Comparison of ENCODE assay signal across 9 cellular contexts in genomic region chr11:46513934-46514342, GRCh38.
DNase-seq lines count a peak whose midpoint lies in the region; ATAC-seq and TF ChIP-seq lines count a peak whose summit lies in the region.
"Had no signal": no experiment of that assay in that cellular context is flagged by ENCODE, and none has a peak within 500 bp of the region (broad histone marks: within the 10 kb centered on the region; RNA-seq: fewer than 3 reads in every experiment).

No MANE protein-coding gene starts in this region.

- H3K4me1 ChIP-seq in HEK293 (ENCODE audit: control insufficient read depth, insufficient read depth, low read length): no peaks in the 10 kb centered on the region
- peaks cover 2% of the 10 kb centered on the region for H3K4me1 ChIP-seq in ovary (ENCODE audit: insufficient read depth)

- DNase-seq in NCI-H524 (lab: John Stamatoyannopoulos, UW) (peak; percentile 82 to 94), ovary (peak; percentile 31 to 58 (median 53)), HT-29 (ENCODE audit: low spot score) (no peak)
- DNase-seq in stimulated activated naive B cell treated with anti-CD40 and anti-IgM and Interleukin-4, amounts not matched to agents 10 μg/mL and 1 μg/mL and 100 μg/mL, for 72 hours: no peak
- DNase-seq in central memory CD4-positive, alpha-beta T cell: no peak
- DNase-seq: stimulated activated CD4-positive, alpha-beta T cell treated with anti-CD3 and anti-CD28 coated beads, Interleukin-4, amount 100 ng/mL, for 4 hours had no signal

- peaks cover 10 to 23% of the 10 kb centered on the region in 2 donors for H3K36me3 Mint-ChIP-seq in stimulated activated naive B cell treated with anti-CD40 and anti-IgM and Interleukin-4, amounts not matched to agents 10 μg/mL and 1 μg/mL and 100 μg/mL, for 72 hours

- H3K27ac Mint-ChIP-seq in stimulated activated naive B cell treated with anti-CD40 and anti-IgM and Interleukin-4, amounts not matched to agents 10 μg/mL and 1 μg/mL and 100 μg/mL, for 72 hours: no peak overlapping the region

- H3K4me3 ChIP-seq in HEK293 (ENCODE audit: low read depth, low read length) (no peak overlapping the region), ovary (no peak overlapping the region)

- intact Hi-C loops in ovary (cut with DNase I): no loop called here

- H3K9me3 ChIP-seq in HEK293 (ENCODE audit: control insufficient read depth, insufficient read depth, low read depth, low read length) (no peaks in the 10 kb centered on the region), ovary (no peaks in the 10 kb centered on the region)

- H3K4me3 Mint-ChIP-seq in stimulated activated naive B cell treated with anti-CD40 and anti-IgM and Interleukin-4, amounts not matched to agents 10 μg/mL and 1 μg/mL and 100 μg/mL, for 72 hours: no peak overlapping the region

- WGBS in ovary, 3 donors: 43 to 66% (median 56%) methylated on average over 3 of the region's 3 CpGs

- POLR2A ChIA-PET in HEK293 (lab: Yijun Ruan, JAX): interaction anchor here (0.5 kb wide), 1 partner anchor 108 kb away, joined by 9 read pairs; no protein-coding TSS in a partner anchor

- no peak for TF ChIP-seq POLR2A in ovary (IDR thresholded peaks at IDR 0.05)

- no peak for TF ChIP-seq EP300 in ovary (IDR thresholded peaks at IDR 0.05)

- H3K36me3 ChIP-seq in HEK293 (ENCODE audit: control insufficient read depth in 2 of 2, insufficient read depth in 1 of 2, low read length in 2 of 2) (no peaks in the 10 kb centered on the region), ovary (no peaks in the 10 kb centered on the region)

- H3K27me3 ChIP-seq in ovary: no peaks in the 10 kb centered on the region

- TF ChIP-seq CTCF in HEK293 (tag by site-specific recombination; IDR thresholded peaks at IDR 0.05): no peak
- TF ChIP-seq CTCF in ovary (IDR thresholded peaks at IDR 0.05): no peak

- H3K4me1 Mint-ChIP-seq in stimulated activated naive B cell treated with anti-CD40 and anti-IgM and Interleukin-4, amounts not matched to agents 10 μg/mL and 1 μg/mL and 100 μg/mL, for 72 hours: peaks cover 6 to 10% of the 10 kb centered on the region in 2 donors

- peak; percentile 75 for ATAC-seq in esophagus mucosa
- no peak for ATAC-seq in stimulated activated naive B cell treated with anti-CD40 and anti-IgM and Interleukin-4, amounts not matched to agents 10 μg/mL and 1 μg/mL and 100 μg/mL, for 72 hours (replicated peaks)
- ATAC-seq in HG03280 (IDR thresholded peaks at IDR 0.05; ENCODE audit: unreplicated experiment): no peak

- no peak overlapping the region for H3K27ac ChIP-seq in HEK293 (ENCODE audit: extremely low read depth, low read depth, low read length)
- no peak overlapping the region for H3K27ac ChIP-seq in ovary

- CTCF ChIA-PET in HEK293 (lab: Yijun Ruan, JAX): interaction anchor here (0.6 to 1.9 kb wide), 6 partner anchors 15 to 154 kb away, joined by 3 to 14 read pairs (median 4); no protein-coding TSS in a partner anchor

- H3K9me3 Mint-ChIP-seq in stimulated activated naive B cell treated with anti-CD40 and anti-IgM and Interleukin-4, amounts not matched to agents 10 μg/mL and 1 μg/mL and 100 μg/mL, for 72 hours: no peaks in the 10 kb centered on the region

- H3K27me3 Mint-ChIP-seq in stimulated activated naive B cell treated with anti-CD40 and anti-IgM and Interleukin-4, amounts not matched to agents 10 μg/mL and 1 μg/mL and 100 μg/mL, for 72 hours: no peaks in the 10 kb centered on the region

TF ChIP-seq in HEK293, 187 proteins besides CTCF, POLR2A, EP300 and RAD21:
- TF ChIP-seq ZNF692 (tag by site-specific recombination; IDR thresholded peaks at IDR 0.05) (peak; percentile 65), GFI1B (tag by site-specific recombination; IDR thresholded peaks at IDR 0.05) (no peak)

Comparison
In these comparisons a context has a peak if more than half of its experiments do, and no peak if none do; other contexts are left out.
1. DNase-seq: peak in NCI-H524 (2 of 2) and ovary (5 of 5); none in stimulated activated naive B cell treated with anti-CD40 and anti-IgM and Interleukin-4, amounts not matched to agents 10 μg/mL and 1 μg/mL and 100 μg/mL, for 72 hours (single experiment), central memory CD4-positive, alpha-beta T cell (single experiment) and HT-29 (single experiment).